ENCODE assay signal across 1 cellular context in the genomic region with DNA sequence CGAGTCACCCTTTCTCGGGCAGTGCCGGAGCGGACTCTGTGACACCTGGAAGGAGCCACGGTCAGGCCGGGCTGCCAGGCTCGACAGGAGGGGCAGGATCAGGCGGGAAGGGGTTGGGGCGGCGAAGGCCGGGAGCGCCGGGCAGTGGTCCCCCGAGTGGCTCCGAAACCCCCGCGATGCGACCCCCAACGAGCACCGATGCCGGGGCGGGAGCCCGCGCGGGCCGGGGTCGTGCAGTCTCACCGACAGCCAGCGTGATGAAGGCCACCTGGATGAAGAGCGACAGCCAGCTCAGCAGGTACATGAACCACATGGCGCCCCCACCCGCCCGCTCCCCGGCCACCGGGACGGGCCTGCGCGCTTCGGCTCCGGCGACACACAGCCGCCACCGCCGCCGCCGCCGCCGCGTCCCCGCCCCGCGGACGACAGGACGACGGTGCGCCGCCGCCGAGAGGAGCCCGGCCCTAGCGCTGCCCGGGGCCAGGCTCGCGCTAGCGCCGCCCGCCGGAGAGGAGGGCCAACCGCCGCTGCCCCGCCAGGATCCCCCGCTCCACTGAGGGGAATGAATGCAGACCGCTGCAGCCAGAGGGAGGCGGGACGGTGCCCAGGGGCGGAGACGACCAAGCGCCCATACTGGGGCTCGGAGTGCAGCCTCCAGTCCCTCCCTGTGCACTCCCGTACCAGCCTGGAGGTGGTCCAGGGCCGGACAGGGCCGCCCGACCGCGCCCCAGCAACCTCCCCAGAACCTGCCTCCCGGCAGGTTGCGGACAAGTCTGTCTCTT.
TF ChIP-seq lines count a peak whose summit lies in the region.

Gene TEX261, minus strand, starts transcription at position 429 of the 782 bp plus-strand sequence. Its CDS starts 116 bp downstream, at position 313.

TF ChIP-seq in HepG2, 621 proteins besides CTCF, POLR2A, EP300 and RAD21 (continued from another document and continues in another):
- TF ChIP-seq MLXIP (CRISPR knock-in tag; IDR thresholded peaks at IDR 0.05; ENCODE audit: borderline replicate concordance) (no peak; the same call in 1 of the 2 replicates), ZNF674 (CRISPR knock-in tag; IDR thresholded peaks at IDR 0.05; ENCODE audit: low read depth) (no peak), SRSF4 (IDR thresholded peaks at IDR 0.05; ENCODE audit: low read depth, low read length, poor library complexity, severe bottlenecking) (no peak), HNRNPLL (IDR thresholded peaks at IDR 0.05; ENCODE audit: low read depth, low read length, poor library complexity, severe bottlenecking) (peak; percentile 57), ZXDC (CRISPR knock-in tag; IDR thresholded peaks at IDR 0.05) (0 out of 2 replicates have a peak, but pooled peaks have one; percentile 32), PCBP2 (optimal IDR thresholded peaks at IDR 0.05; ENCODE audit: low read depth, low read length, poor library complexity, severe bottlenecking) (no peak), FOXP1 (IDR thresholded peaks at IDR 0.05) (no peak), FOXP1 (CRISPR knock-in tag; IDR thresholded peaks at IDR 0.05) (no peak), XBP1 (CRISPR knock-in tag; IDR thresholded peaks at IDR 0.05) (no peak), ZNF883 (CRISPR knock-in tag; IDR thresholded peaks at IDR 0.05; ENCODE audit: not compliant biosample characterization) (peak; percentile 60), KLF13 (CRISPR knock-in tag; IDR thresholded peaks at IDR 0.05) (no peak), ZNF615 (CRISPR knock-in tag; IDR thresholded peaks at IDR 0.05; ENCODE audit: borderline replicate concordance) (no peak), ZC3H4 (CRISPR knock-in tag; IDR thresholded peaks at IDR 0.05; ENCODE audit: borderline replicate concordance) (no peak), ZNF367 (CRISPR knock-in tag; IDR thresholded peaks at IDR 0.05; ENCODE audit: borderline replicate concordance) (0 out of 2 replicates have a peak, but pooled peaks have one; percentile 69), MBD4 (IDR thresholded peaks at IDR 0.05; ENCODE audit: borderline replicate concordance, low read length) (no peak)
- TF ChIP-seq, protein P1, sequence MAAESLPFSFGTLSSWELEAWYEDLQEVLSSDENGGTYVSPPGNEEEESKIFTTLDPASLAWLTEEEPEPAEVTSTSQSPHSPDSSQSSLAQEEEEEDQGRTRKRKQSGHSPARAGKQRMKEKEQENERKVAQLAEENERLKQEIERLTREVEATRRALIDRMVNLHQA (CRISPR knock-in tag; IDR thresholded peaks at IDR 0.05): no peak
- TF ChIP-seq, protein P2, sequence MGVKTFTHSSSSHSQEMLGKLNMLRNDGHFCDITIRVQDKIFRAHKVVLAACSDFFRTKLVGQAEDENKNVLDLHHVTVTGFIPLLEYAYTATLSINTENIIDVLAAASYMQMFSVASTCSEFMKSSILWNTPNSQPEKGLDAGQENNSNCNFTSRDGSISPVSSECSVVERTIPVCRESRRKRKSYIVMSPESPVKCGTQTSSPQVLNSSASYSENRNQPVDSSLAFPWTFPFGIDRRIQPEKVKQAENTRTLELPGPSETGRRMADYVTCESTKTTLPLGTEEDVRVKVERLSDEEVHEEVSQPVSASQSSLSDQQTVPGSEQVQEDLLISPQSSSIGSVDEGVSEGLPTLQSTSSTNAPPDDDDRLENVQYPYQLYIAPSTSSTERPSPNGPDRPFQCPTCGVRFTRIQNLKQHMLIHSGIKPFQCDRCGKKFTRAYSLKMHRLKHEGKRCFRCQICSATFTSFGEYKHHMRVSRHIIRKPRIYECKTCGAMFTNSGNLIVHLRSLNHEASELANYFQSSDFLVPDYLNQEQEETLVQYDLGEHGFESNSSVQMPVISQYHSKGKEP (CRISPR knock-in tag; IDR thresholded peaks at IDR 0.05): no peak
- TF ChIP-seq, protein P3, sequence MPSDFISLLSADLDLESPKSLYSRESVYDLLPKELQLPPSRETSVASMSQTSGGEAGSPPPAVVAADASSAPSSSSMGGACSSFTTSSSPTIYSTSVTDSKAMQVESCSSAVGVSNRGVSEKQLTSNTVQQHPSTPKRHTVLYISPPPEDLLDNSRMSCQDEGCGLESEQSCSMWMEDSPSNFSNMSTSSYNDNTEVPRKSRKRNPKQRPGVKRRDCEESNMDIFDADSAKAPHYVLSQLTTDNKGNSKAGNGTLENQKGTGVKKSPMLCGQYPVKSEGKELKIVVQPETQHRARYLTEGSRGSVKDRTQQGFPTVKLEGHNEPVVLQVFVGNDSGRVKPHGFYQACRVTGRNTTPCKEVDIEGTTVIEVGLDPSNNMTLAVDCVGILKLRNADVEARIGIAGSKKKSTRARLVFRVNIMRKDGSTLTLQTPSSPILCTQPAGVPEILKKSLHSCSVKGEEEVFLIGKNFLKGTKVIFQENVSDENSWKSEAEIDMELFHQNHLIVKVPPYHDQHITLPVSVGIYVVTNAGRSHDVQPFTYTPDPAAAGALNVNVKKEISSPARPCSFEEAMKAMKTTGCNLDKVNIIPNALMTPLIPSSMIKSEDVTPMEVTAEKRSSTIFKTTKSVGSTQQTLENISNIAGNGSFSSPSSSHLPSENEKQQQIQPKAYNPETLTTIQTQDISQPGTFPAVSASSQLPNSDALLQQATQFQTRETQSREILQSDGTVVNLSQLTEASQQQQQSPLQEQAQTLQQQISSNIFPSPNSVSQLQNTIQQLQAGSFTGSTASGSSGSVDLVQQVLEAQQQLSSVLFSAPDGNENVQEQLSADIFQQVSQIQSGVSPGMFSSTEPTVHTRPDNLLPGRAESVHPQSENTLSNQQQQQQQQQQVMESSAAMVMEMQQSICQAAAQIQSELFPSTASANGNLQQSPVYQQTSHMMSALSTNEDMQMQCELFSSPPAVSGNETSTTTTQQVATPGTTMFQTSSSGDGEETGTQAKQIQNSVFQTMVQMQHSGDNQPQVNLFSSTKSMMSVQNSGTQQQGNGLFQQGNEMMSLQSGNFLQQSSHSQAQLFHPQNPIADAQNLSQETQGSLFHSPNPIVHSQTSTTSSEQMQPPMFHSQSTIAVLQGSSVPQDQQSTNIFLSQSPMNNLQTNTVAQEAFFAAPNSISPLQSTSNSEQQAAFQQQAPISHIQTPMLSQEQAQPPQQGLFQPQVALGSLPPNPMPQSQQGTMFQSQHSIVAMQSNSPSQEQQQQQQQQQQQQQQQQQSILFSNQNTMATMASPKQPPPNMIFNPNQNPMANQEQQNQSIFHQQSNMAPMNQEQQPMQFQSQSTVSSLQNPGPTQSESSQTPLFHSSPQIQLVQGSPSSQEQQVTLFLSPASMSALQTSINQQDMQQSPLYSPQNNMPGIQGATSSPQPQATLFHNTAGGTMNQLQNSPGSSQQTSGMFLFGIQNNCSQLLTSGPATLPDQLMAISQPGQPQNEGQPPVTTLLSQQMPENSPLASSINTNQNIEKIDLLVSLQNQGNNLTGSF (CRISPR knock-in tag; IDR thresholded peaks at IDR 0.05): no peak
- TF ChIP-seq, protein P4, sequence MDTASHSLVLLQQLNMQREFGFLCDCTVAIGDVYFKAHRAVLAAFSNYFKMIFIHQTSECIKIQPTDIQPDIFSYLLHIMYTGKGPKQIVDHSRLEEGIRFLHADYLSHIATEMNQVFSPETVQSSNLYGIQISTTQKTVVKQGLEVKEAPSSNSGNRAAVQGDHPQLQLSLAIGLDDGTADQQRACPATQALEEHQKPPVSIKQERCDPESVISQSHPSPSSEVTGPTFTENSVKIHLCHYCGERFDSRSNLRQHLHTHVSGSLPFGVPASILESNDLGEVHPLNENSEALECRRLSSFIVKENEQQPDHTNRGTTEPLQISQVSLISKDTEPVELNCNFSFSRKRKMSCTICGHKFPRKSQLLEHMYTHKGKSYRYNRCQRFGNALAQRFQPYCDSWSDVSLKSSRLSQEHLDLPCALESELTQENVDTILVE (CRISPR knock-in tag; IDR thresholded peaks at IDR 0.05): peak; percentile 67; the same call in 1 of the 2 replicates
- TF ChIP-seq, protein P5, sequence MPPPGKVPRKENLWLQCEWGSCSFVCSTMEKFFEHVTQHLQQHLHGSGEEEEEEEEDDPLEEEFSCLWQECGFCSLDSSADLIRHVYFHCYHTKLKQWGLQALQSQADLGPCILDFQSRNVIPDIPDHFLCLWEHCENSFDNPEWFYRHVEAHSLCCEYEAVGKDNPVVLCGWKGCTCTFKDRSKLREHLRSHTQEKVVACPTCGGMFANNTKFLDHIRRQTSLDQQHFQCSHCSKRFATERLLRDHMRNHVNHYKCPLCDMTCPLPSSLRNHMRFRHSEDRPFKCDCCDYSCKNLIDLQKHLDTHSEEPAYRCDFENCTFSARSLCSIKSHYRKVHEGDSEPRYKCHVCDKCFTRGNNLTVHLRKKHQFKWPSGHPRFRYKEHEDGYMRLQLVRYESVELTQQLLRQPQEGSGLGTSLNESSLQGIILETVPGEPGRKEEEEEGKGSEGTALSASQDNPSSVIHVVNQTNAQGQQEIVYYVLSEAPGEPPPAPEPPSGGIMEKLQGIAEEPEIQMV (CRISPR knock-in tag; IDR thresholded peaks at IDR 0.05; ENCODE audit: low read depth): peak; percentile 96
- TF ChIP-seq, protein P6, sequence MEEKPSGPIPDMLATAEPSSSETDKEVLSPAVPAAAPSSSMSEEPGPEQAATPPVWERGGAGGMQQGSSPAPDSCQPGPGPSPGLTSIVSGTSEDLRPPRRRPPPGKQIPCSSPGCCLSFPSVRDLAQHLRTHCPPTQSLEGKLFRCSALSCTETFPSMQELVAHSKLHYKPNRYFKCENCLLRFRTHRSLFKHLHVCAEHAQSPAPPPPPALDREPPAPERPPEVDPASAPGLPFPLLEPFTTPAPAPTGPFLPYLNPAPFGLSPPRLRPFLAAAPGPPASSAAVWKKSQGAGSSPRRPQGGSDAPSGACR (CRISPR knock-in tag; IDR thresholded peaks at IDR 0.05): no peak; the same call in 1 of the 2 replicates
- TF ChIP-seq, protein P7, sequence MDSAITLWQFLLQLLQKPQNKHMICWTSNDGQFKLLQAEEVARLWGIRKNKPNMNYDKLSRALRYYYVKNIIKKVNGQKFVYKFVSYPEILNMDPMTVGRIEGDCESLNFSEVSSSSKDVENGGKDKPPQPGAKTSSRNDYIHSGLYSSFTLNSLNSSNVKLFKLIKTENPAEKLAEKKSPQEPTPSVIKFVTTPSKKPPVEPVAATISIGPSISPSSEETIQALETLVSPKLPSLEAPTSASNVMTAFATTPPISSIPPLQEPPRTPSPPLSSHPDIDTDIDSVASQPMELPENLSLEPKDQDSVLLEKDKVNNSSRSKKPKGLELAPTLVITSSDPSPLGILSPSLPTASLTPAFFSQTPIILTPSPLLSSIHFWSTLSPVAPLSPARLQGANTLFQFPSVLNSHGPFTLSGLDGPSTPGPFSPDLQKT (CRISPR knock-in tag; IDR thresholded peaks at IDR 0.05; ENCODE audit: borderline replicate concordance): no peak
